In the genomic region with DNA sequence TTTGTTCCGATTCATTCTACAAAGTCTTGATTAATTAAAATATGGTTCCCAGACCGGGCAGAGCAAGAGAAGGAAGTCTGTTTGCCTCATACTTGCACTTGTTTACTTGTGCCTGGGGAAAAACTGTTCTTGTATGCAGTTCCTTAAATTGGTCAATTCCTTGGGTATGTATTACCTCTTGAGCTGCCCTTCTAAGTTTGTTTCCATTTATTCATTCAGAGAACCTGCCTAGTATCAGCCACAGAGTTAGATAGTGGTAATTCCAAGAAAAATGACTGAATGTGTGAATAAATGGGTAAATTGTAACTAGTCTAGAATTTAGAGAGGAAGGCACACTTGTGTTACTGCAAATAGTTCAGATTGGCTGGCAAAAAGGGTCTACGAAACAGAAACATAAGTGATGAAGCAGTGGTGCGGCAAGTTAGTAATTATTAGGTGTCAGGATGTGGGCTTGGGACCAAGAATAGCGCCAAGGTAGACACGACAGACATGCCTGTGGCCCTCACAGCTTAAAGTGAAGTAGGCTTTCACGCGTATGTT, we compare ENCODE assay signal across 8 cellular contexts. TPM values are rescaled to one million over a fixed set of nuclear protein-coding genes. Genes with fewer than 3 reads are reported as not detected.
DNase-seq lines count a peak whose midpoint lies in the region; ATAC-seq lines count a peak whose summit lies in the region.

No MANE protein-coding gene starts in this region.

- ATAC-seq in GM19468 (IDR thresholded peaks at IDR 0.05; ENCODE audit: extremely low read depth, unreplicated experiment), result peak; percentile 58
- peak; percentile 57 for ATAC-seq in HG03520 (IDR thresholded peaks at IDR 0.05; ENCODE audit: unreplicated experiment)
- ATAC-seq in stimulated activated naive CD8-positive, alpha-beta T cell treated with anti-CD3 and anti-CD28 coated beads, Interleukin-15, Interleukin-2, amounts not matched to agents 100 U/mL and 50 U/mL, for 24 hours, result peak; percentile 77

- no peaks in the 10 kb centered on the region for H3K36me3 ChIP-seq in ES-I3 (ENCODE audit: insufficient read depth, low read length)

- H3K27me3 Mint-ChIP-seq in immature natural killer cell (ENCODE audit: low read depth in 3 of 3), result peaks cover 24 to 55% (median 35%) of the 10 kb centered on the region in 3 donors

- H3K9me3 Mint-ChIP-seq in immature natural killer cell, result no peaks in the 10 kb centered on the region

- H3K27ac Mint-ChIP-seq in immature natural killer cell, result peak overlapping the region in 3 of 6 donors; percentile 9 to 47 (median 40)

- no peaks in the 10 kb centered on the region for H3K36me3 Mint-ChIP-seq in immature natural killer cell

- H3K4me1 ChIP-seq in ES-I3 (ENCODE audit: insufficient read depth, low read length), result no peaks in the 10 kb centered on the region

- H3K9me3 ChIP-seq in ES-I3 (ENCODE audit: control insufficient read depth, insufficient read depth, low read length), result no peaks in the 10 kb centered on the region; the same call in 1 of the 2 replicates

- peaks cover 17 to 23% of the 10 kb centered on the region in 2 donors for H3K4me1 Mint-ChIP-seq in immature natural killer cell

- H3K4me3 Mint-ChIP-seq in immature natural killer cell, result peak overlapping the region; percentile 77 to 86 (median 80)

- peak overlapping the region; percentile 81; the same call in 1 of the 2 replicates for H3K9ac ChIP-seq in ES-I3 (ENCODE audit: low read depth, low read length)

- peak; percentile 50 to 64 for DNase-seq in activated T-cell treated with anti-CD3 and anti-CD28 coated beads, Interleukin-2, amount 50 U/mL, for 48 hours
- no peak for DNase-seq in immature natural killer cell
- peak; percentile 16 for DNase-seq in stimulated activated naive CD8-positive, alpha-beta T cell treated with anti-CD3 and anti-CD28 coated beads, Interleukin-15, Interleukin-2, amounts not matched to agents 100 U/mL and 50 U/mL, for 24 hours
- no peak for DNase-seq in GM03348 (ENCODE audit: low spot score)
- DNase-seq in H4 (ENCODE audit: low spot score), result no peak

RNA-seq across cellular contexts. Expression of gene MAK, which starts 0.5 kb away (rescaled TPM):
- under 1 TPM in 2 of 3 donors, not detected in 1; 0.06 to 0.18 TPM for polyA plus RNA-seq in immature natural killer cell
- total RNA-seq in H4 (2014; rRNA removed; shearing (Covaris generic)), result 0.10 TPM in 1 of 2 replicates, not detected in the other

RNA-seq across cellular contexts. Expression of gene GCM2, which starts 43.0 kb away (rescaled TPM):
- not detected for polyA plus RNA-seq in immature natural killer cell
- total RNA-seq in H4 (2014; rRNA removed; shearing (Covaris generic)), result not detected in 2 replicates

RNA-seq across cellular contexts. Expression of gene SYCP2L, which starts 48.0 kb away (rescaled TPM):
- polyA plus RNA-seq in immature natural killer cell, result under 1 TPM in 1 of 3 donors, not detected in 2; 0.09 TPM
- total RNA-seq in H4 (2014; rRNA removed; shearing (Covaris generic)), result 0.39 and 1.5 TPM in 2 replicates

Comparison
In these comparisons a context has a peak if more than half of its experiments do, and no peak if none do; other contexts are left out.
1. DNase-seq: peak in activated T-cell treated with anti-CD3 and anti-CD28 coated beads, Interleukin-2, amount 50 U/mL, for 48 hours (2 of 2) and stimulated activated naive CD8-positive, alpha-beta T cell treated with anti-CD3 and anti-CD28 coated beads, Interleukin-15, Interleukin-2, amounts not matched to agents 100 U/mL and 50 U/mL, for 24 hours (single experiment); none in immature natural killer cell (0 of 3), GM03348 (single experiment) and H4 (single experiment).
2. Peak in every context shown above with its lines, with median percentiles within 50 percentile points of each other: ATAC-seq.